In genomic region chr4:20700007-20700761, GRCh38 we compare ENCODE assay signal across 8 cellular contexts. TPM values are rescaled to one million over a fixed set of nuclear protein-coding genes. Genes with fewer than 3 reads are reported as not detected.
A peak's percentile ranks its signal among the peaks of the same experiment; 100 is the strongest.
DNase-seq lines count a peak whose midpoint lies in the region; ATAC-seq and TF ChIP-seq lines count a peak whose summit lies in the region.

TSS of gene PACRGL (plus strand) at chr4:20700458. CDS start at chr4:20704482, 4,024 bp downstream.

- peak within 1 kb of the TSS; percentile 40 for H3K27ac ChIP-seq in colonic mucosa

- H3K4me1 ChIP-seq in BE2C: peaks cover 4% of the 10 kb centered on the region; the same call in 1 of the 2 replicates
- H3K4me1 ChIP-seq in colonic mucosa: peaks cover 5% of the 10 kb centered on the region

- DNase-seq in BE2C (peak; percentile 97), GM19240 (ENCODE audit: insufficient read length, low spot score) (peak; percentile 50), NCI-H526 (lab: John Stamatoyannopoulos, UW) (peak; percentile 90 to 98), colonic mucosa (peak; percentile 95), kidney tubule cell (ENCODE audit: low spot score) (peak; percentile 95)
- DNase-seq in activated CD4-positive, alpha-beta T cell treated with anti-CD3 and anti-CD28 coated beads for 48 hours: peak; percentile 95
- DNase-seq in stimulated activated CD4-positive, alpha-beta T cell treated with anti-CD3 and anti-CD28 coated beads, Interleukin-1b, Interleukin-23, amount 100 ng/mL, for 24 hours (ENCODE audit: low read depth in 4 of 4, low spot score in 1 of 4): peak; percentile 88 to 92 (median 90)

- peak within 1 kb of the TSS; percentile 84 to 86 for H3K9ac ChIP-seq in colonic mucosa (ENCODE audit: low read depth in 2 of 2, low read length in 2 of 2)

- peak; percentile 100 for ATAC-seq in HG03460 (IDR thresholded peaks at IDR 0.05; ENCODE audit: unreplicated experiment)

- peaks cover 11% of the 10 kb centered on the region for H3K36me3 ChIP-seq in BE2C
- peaks cover 4% of the 10 kb centered on the region for H3K36me3 ChIP-seq in colonic mucosa

- H3K9me3 ChIP-seq in BE2C: no peaks in the 10 kb centered on the region
- H3K9me3 ChIP-seq in colonic mucosa: no peaks in the 10 kb centered on the region

- H3K4me3 ChIP-seq in BE2C (ENCODE audit: low read depth, low read length) (peak within 1 kb of the TSS; percentile 93), colonic mucosa (peak within 1 kb of the TSS; percentile 79)

- no peaks in the 10 kb centered on the region for H3K27me3 ChIP-seq in BE2C
- H3K27me3 ChIP-seq in colonic mucosa: no peaks in the 10 kb centered on the region

- intact Hi-C loops in colonic mucosa (cut with DNase I): no loop called here

- TF ChIP-seq CTCF in BE2C (IDR thresholded peaks at IDR 0.05; ENCODE audit: low read depth, low read length) (no peak), colonic mucosa (IDR thresholded peaks at IDR 0.05) (no peak)

RNA-seq across cellular contexts. Expression of gene PACRGL, which starts in this region (rescaled TPM):
- polyA plus RNA-seq in BE2C (2012; ENCODE audit: insufficient read depth, insufficient read length, low read depth): 21.7 TPM
- 10 to 100 TPM; 11.5 to 16.9 TPM for total RNA-seq in colonic mucosa

Comparison
In these comparisons a context has a peak if more than half of its experiments do, and no peak if none do; other contexts are left out.
1. Peak in every context shown above with its lines: DNase-seq, ATAC-seq, H3K4me3 ChIP-seq and H3K27ac ChIP-seq.